Comparison of ENCODE assay signal across 31 cellular contexts in genomic region chr1:238199325-238199724, GRCh38.
"Had no signal": no experiment of that assay in that cellular context is flagged by ENCODE, and none has a peak within 500 bp of the region (broad histone marks: within the 10 kb centered on the region; RNA-seq: fewer than 3 reads in every experiment).

No MANE protein-coding gene starts in this region.

- H3K27me3 ChIP-seq: esophagus muscularis mucosa, foreskin keratinocyte, heart right ventricle, right atrium auricular region, suprapubic skin, transverse colon, vagina had no signal

- H3K36me3 ChIP-seq: esophagus muscularis mucosa, heart right ventricle, prostate gland, right atrium auricular region, suprapubic skin, transverse colon, vagina had no signal

- H3K27ac ChIP-seq: coronary artery, esophagus muscularis mucosa, foreskin keratinocyte, heart right ventricle, prostate gland, right atrium auricular region, suprapubic skin, transverse colon, vagina had no signal

- H3K27ac Mint-ChIP-seq: mesothelial cell of epicardium; naive B cell; natural killer cell treated with Interleukin-12 subunit alpha and Interleukin-12 subunit beta and Interleukin-15 and Interleukin-18, amount 100 ng/mL, for 72 hours; stimulated activated naive CD8-positive, alpha-beta T cell treated with anti-CD3 and anti-CD28 coated beads, Interleukin-15, amount 100 ng/mL, for 72 hours had no signal

- H3K9me3 ChIP-seq: mucosa of descending colon, prostate gland, right atrium auricular region, suprapubic skin, transverse colon, vagina had no signal

- H3K4me1 ChIP-seq: esophagus muscularis mucosa, foreskin keratinocyte, heart right ventricle, prostate gland, right atrium auricular region, suprapubic skin, transverse colon, vagina had no signal

- H3K4me3 Mint-ChIP-seq: mesothelial cell of epicardium; naive B cell; natural killer cell treated with Interleukin-12 subunit alpha and Interleukin-12 subunit beta and Interleukin-15 and Interleukin-18, amount 100 ng/mL, for 72 hours; neural crest cell; stimulated activated naive CD8-positive, alpha-beta T cell treated with anti-CD3 and anti-CD28 coated beads, Interleukin-15, amount 100 ng/mL, for 72 hours had no signal

- DNase-seq: dermis blood vessel endothelial cell; effector memory CD4-positive, alpha-beta T cell; foreskin keratinocyte; glutamatergic neuron; heart right ventricle; hippocampal formation; kidney; mesenchymal stem cell; mucosa of descending colon; naive B cell; nucleus accumbens; stimulated activated CD4-positive, alpha-beta T cell treated with anti-CD3 and anti-CD28 coated beads, Interleukin-12 subunit alpha, Interleukin-12 subunit beta, amount 100 ng/mL, for 4 hours; stimulated activated CD4-positive, alpha-beta T cell treated with anti-CD3 and anti-CD28 coated beads, Interleukin-1b, Interleukin-23, amount 100 ng/mL, for 48 hours; stimulated activated CD4-positive, alpha-beta T cell treated with anti-CD3 and anti-CD28 coated beads, Interleukin-4, amount 100 ng/mL, for 1 hour; stimulated activated CD8-positive, alpha-beta memory T cell treated with anti-CD3 and anti-CD28 coated beads, Interleukin-4, amount 100 ng/mL, for 48 hours; stimulated activated naive CD4-positive, alpha-beta T cell; stimulated activated naive CD8-positive, alpha-beta T cell treated with anti-CD3 and anti-CD28 coated beads, Interleukin-15, amount 100 ng/mL, for 72 hours; transverse colon had no signal

- H3K36me3 Mint-ChIP-seq: mesothelial cell of epicardium; naive B cell; natural killer cell treated with Interleukin-12 subunit alpha and Interleukin-12 subunit beta and Interleukin-15 and Interleukin-18, amount 100 ng/mL, for 72 hours had no signal

- H3K4me1 Mint-ChIP-seq: mesothelial cell of epicardium; naive B cell; stimulated activated naive CD8-positive, alpha-beta T cell treated with anti-CD3 and anti-CD28 coated beads, Interleukin-15, amount 100 ng/mL, for 72 hours had no signal

- H3K27me3 Mint-ChIP-seq: naive B cell; natural killer cell treated with Interleukin-12 subunit alpha and Interleukin-12 subunit beta and Interleukin-15 and Interleukin-18, amount 100 ng/mL, for 72 hours; stimulated activated naive CD8-positive, alpha-beta T cell treated with anti-CD3 and anti-CD28 coated beads, Interleukin-15, amount 100 ng/mL, for 72 hours had no signal

- H3K4me2 ChIP-seq: smooth muscle cell had no signal

- H3K4me3 ChIP-seq: coronary artery, esophagus muscularis mucosa, heart right ventricle, lung, mucosa of descending colon, prostate gland, right atrium auricular region, smooth muscle cell, suprapubic skin, transverse colon, vagina had no signal

- ATAC-seq: foreskin keratinocyte; heart right ventricle; left lobe of liver; mucosa of descending colon; natural killer cell treated with Interleukin-12 subunit alpha and Interleukin-12 subunit beta and Interleukin-15 and Interleukin-18, amount 100 ng/mL, for 72 hours; sciatic nerve; stimulated activated naive CD8-positive, alpha-beta T cell treated with anti-CD3 and anti-CD28 coated beads, Interleukin-15, amount 100 ng/mL, for 72 hours had no signal

- H3K9me3 Mint-ChIP-seq: mesothelial cell of epicardium, neural crest cell had no signal
